In the genomic region with DNA sequence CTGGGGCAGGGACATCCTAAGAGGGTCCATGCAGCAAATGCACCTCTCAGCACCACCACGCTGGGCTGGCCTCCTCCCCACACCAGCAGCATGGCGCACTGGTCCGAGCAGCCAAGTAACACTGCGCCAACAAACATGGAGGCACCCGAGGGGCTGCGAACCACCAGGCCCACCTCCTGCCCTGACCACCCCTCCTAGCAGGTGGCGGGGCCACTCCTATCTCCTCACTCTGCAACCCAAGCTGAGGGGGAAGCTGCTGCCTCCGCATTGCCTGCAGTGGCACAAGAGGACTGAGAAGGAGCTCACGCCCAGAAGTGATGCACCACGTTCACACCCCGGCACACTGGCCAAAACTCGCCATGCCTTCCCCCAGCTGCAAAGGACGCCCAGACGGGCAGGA, we compare ENCODE assay signal across 1 cellular context.
TF ChIP-seq lines count a peak whose summit lies in the region.

No MANE protein-coding gene starts in this region.

TF ChIP-seq in IMR-90, 13 proteins besides CTCF, POLR2A, EP300 and RAD21 (continued from another document):
- TF ChIP-seq, protein P1, sequence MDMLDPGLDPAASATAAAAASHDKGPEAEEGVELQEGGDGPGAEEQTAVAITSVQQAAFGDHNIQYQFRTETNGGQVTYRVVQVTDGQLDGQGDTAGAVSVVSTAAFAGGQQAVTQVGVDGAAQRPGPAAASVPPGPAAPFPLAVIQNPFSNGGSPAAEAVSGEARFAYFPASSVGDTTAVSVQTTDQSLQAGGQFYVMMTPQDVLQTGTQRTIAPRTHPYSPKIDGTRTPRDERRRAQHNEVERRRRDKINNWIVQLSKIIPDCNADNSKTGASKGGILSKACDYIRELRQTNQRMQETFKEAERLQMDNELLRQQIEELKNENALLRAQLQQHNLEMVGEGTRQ (IDR thresholded peaks at IDR 0.05; ENCODE audit: low read depth, low read length), result no peak
- TF ChIP-seq MAZ (IDR thresholded peaks at IDR 0.05; ENCODE audit: borderline replicate concordance, low read depth, low read length) (no peak), MAFK (IDR thresholded peaks at IDR 0.05; ENCODE audit: low read depth, low read length) (no peak), CHD1 (IDR thresholded peaks at IDR 0.05; ENCODE audit: low read depth, low read length) (no peak), BHLHE40 (IDR thresholded peaks at IDR 0.05; ENCODE audit: low read depth, low read length) (no peak), RCOR1 (IDR thresholded peaks at IDR 0.05; ENCODE audit: insufficient replicate concordance, low read length) (no peak), RFX5 (IDR thresholded peaks at IDR 0.05; ENCODE audit: low read depth, low read length) (no peak)
- TF ChIP-seq, protein P2, sequence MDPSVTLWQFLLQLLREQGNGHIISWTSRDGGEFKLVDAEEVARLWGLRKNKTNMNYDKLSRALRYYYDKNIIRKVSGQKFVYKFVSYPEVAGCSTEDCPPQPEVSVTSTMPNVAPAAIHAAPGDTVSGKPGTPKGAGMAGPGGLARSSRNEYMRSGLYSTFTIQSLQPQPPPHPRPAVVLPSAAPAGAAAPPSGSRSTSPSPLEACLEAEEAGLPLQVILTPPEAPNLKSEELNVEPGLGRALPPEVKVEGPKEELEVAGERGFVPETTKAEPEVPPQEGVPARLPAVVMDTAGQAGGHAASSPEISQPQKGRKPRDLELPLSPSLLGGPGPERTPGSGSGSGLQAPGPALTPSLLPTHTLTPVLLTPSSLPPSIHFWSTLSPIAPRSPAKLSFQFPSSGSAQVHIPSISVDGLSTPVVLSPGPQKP (IDR thresholded peaks at IDR 0.05; ENCODE audit: borderline replicate concordance, low read depth, low read length), result no peak
TF ChIP-seq in IMR-90: peak in this region for 0.
